2 cellular contexts compared by ENCODE assay signal in the genomic region with DNA sequence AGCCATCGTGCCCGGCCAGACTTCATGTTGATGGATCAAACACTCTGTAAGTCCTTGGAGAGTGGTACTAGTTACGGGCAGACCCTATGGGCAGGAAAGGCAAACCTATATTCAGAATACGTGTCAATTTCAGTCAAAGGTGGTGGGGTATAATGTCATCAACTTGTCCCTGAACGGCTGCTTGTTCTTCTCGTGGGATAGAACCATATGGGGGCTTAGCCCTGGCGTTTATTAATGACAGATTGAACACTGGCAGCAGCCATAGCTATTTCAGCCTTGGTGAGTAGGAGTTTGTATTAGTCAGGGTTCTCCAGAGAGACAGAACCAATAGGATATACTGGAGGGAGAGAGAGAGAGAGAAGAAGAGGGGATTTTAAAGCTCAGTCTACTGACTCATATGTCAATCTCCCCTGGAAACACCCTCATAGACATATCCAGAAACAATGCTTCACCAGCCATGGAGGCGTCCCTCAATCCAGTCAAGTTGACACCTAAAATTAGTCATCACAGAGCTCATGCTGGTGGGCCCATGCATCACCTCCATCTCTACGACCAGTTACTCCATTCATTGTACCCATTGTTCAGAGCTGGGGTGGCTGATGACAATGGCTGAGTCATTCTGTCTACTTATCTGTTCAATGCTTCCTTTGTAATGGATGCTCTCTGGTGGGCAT.
TF ChIP-seq lines count a peak whose summit lies in the region.

No MANE protein-coding gene starts in this region.

TF ChIP-seq in HepG2, 621 proteins besides CTCF, POLR2A, EP300 and RAD21:
- TF ChIP-seq ZNF543 (CRISPR knock-in tag; IDR thresholded peaks at IDR 0.05) (no peak), ZNF292 (CRISPR knock-in tag; IDR thresholded peaks at IDR 0.05; ENCODE audit: borderline replicate concordance, low read depth) (no peak), SMC3 (IDR thresholded peaks at IDR 0.05; ENCODE audit: low read length) (no peak), SMARCE1 (IDR thresholded peaks at IDR 0.05; ENCODE audit: borderline replicate concordance) (no peak), ZEB1 (IDR thresholded peaks at IDR 0.05; ENCODE audit: insufficient replicate concordance, low read depth) (no peak), SOX13 (IDR thresholded peaks at IDR 0.05) (peak; percentile 49; the same call in 1 of the 2 replicates), SOX13 (CRISPR knock-in tag; conservative IDR thresholded peaks at IDR 0.05 in 1 of 2, IDR thresholded peaks at IDR 0.05 in 1 of 2) (peak in 1 of 2 experiments; percentile 76; a peak in 2 of 4 replicates), NR2F1 (CRISPR knock-in tag; IDR thresholded peaks at IDR 0.05) (no peak)

TF ChIP-seq in WTC11, 78 proteins besides CTCF, POLR2A, EP300 and RAD21:
- TF ChIP-seq NR1H2 (CRISPR knock-in tag; IDR thresholded peaks at IDR 0.05): no peak
- TF ChIP-seq, protein P1, sequence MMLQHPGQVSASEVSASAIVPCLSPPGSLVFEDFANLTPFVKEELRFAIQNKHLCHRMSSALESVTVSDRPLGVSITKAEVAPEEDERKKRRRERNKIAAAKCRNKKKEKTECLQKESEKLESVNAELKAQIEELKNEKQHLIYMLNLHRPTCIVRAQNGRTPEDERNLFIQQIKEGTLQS (CRISPR knock-in tag; conservative IDR thresholded peaks at IDR 0.05): no peak
